ENCODE assay signal across 17 cellular contexts in genomic region chr3:126031981-126032471, GRCh38. TPM values are rescaled to one million over a fixed set of nuclear protein-coding genes. Genes with fewer than 3 reads are reported as not detected.
DNase-seq lines count a peak whose midpoint lies in the region; ATAC-seq, FAIRE-seq and TF ChIP-seq lines count a peak whose summit lies in the region.
"Had no signal": no experiment of that assay in that cellular context is flagged by ENCODE, and none has a peak within 500 bp of the region (broad histone marks: within the 10 kb centered on the region; RNA-seq: fewer than 3 reads in every experiment).

No MANE protein-coding gene starts in this region.

- H3K36me3 Mint-ChIP-seq in activated CD8-positive, alpha-beta memory T cell treated with anti-CD3 and anti-CD28 coated beads, Interleukin-2, amount 10 ng/mL, durations not matched to agents 7 days and 5 days: peaks cover 12% of the 10 kb centered on the region
- peaks cover 30% of the 10 kb centered on the region for H3K36me3 Mint-ChIP-seq in osteocyte (ENCODE audit: unreplicated experiment)

- peaks cover 11% of the 10 kb centered on the region for H3K9me3 Mint-ChIP-seq in activated CD8-positive, alpha-beta memory T cell treated with anti-CD3 and anti-CD28 coated beads, Interleukin-2, amount 10 ng/mL, durations not matched to agents 7 days and 5 days (ENCODE audit: low read depth)
- peaks cover 15% of the 10 kb centered on the region for H3K9me3 Mint-ChIP-seq in osteocyte (ENCODE audit: unreplicated experiment)

- no peak for FAIRE-seq in HTR-8/SVneo (lab: Jason Lieb, UNC)

- peaks cover 13% of the 10 kb centered on the region for H3K4me1 Mint-ChIP-seq in activated CD8-positive, alpha-beta memory T cell treated with anti-CD3 and anti-CD28 coated beads, Interleukin-2, amount 10 ng/mL, durations not matched to agents 7 days and 5 days
- H3K4me1 Mint-ChIP-seq in osteocyte (ENCODE audit: unreplicated experiment): no peaks in the 10 kb centered on the region

- CTCF ChIA-PET in activated CD8-positive, alpha-beta memory T cell treated with anti-CD3 and anti-CD28 coated beads, Interleukin-2, amount 10 ng/mL, durations not matched to agents 7 days and 5 days (lab: Charles Lee): interaction anchor here (1.2 kb wide), 1 partner anchor 102 kb away, joined by 3 read pairs; no protein-coding TSS in a partner anchor

- TF ChIP-seq CTCF in osteocyte (IDR thresholded peaks at IDR 0.05): no peak

- no peak overlapping the region for H3K27ac Mint-ChIP-seq in activated CD8-positive, alpha-beta memory T cell treated with anti-CD3 and anti-CD28 coated beads, Interleukin-2, amount 10 ng/mL, durations not matched to agents 7 days and 5 days
- H3K27ac Mint-ChIP-seq in osteocyte (ENCODE audit: unreplicated experiment): no peak overlapping the region

- H3K4me3 Mint-ChIP-seq in activated CD8-positive, alpha-beta memory T cell treated with anti-CD3 and anti-CD28 coated beads, Interleukin-2, amount 10 ng/mL, durations not matched to agents 7 days and 5 days: no peak overlapping the region
- H3K4me3 Mint-ChIP-seq in osteocyte (ENCODE audit: unreplicated experiment): no peak overlapping the region

- no peaks in the 10 kb centered on the region for H3K27me3 Mint-ChIP-seq in activated CD8-positive, alpha-beta memory T cell treated with anti-CD3 and anti-CD28 coated beads, Interleukin-2, amount 10 ng/mL, durations not matched to agents 7 days and 5 days
- H3K27me3 Mint-ChIP-seq in osteocyte (ENCODE audit: unreplicated experiment): no peaks in the 10 kb centered on the region

- peak; percentile 5 for DNase-seq in D341Med (ENCODE audit: low spot score)
- DNase-seq in activated CD8-positive, alpha-beta memory T cell treated with anti-CD3 and anti-CD28 coated beads, Interleukin-2, amount 10 ng/mL, durations not matched to agents 7 days and 5 days: peak; percentile 31
- DNase-seq in iPS-NIHi7 (ENCODE audit: extremely low spot score): peak; percentile 35
- peak; percentile 63 for DNase-seq in osteocyte (ENCODE audit: extremely low spot score, unreplicated experiment)
- DNase-seq in HTR-8/SVneo (ENCODE audit: insufficient read length, low spot score): no peak
- DNase-seq in stimulated activated naive CD8-positive, alpha-beta T cell treated with anti-CD3 and anti-CD28 coated beads, Interleukin-15, Interleukin-2, amounts not matched to agents 100 U/mL and 50 U/mL, for 24 hours: no peak
- DNase-seq: AML-193, Calu3, DMS79 treated with DMSO at 0.1 percent for 48 hours, GF-D8, KBM-7, NCI-H1105, NCI-H1694 treated with DMSO at 0.1 percent for 48 hours, NCI-H446, NCI-H748 treated with DMSO at 0.1 percent for 48 hours, PC-3 had no signal

- no peak for ATAC-seq in activated CD8-positive, alpha-beta memory T cell treated with anti-CD3 and anti-CD28 coated beads, Interleukin-2, amount 10 ng/mL, durations not matched to agents 7 days and 5 days
- ATAC-seq in GM18907 (IDR thresholded peaks at IDR 0.05; ENCODE audit: unreplicated experiment): no peak
- no peak for ATAC-seq in stimulated activated naive CD8-positive, alpha-beta T cell treated with anti-CD3 and anti-CD28 coated beads, Interleukin-15, Interleukin-2, amounts not matched to agents 100 U/mL and 50 U/mL, for 24 hours
- ATAC-seq: PC-3 had no signal

RNA-seq across cellular contexts. Expression of gene SLC41A3, which starts 51.9 kb away (rescaled TPM):
- total RNA-seq in activated CD8-positive, alpha-beta memory T cell treated with anti-CD3 and anti-CD28 coated beads, Interleukin-2, amount 10 ng/mL, durations not matched to agents 7 days and 5 days: 10 to 100 TPM; 22.5 to 23.8 TPM
- 80.6 and 89.2 TPM in 2 replicates for total RNA-seq in osteocyte

Comparison
In these comparisons a context has a peak if more than half of its experiments do, and no peak if none do; other contexts are left out.
1. DNase-seq: peak in D341Med (single experiment), activated CD8-positive, alpha-beta memory T cell treated with anti-CD3 and anti-CD28 coated beads, Interleukin-2, amount 10 ng/mL, durations not matched to agents 7 days and 5 days (single experiment), iPS-NIHi7 (single experiment) and osteocyte (single experiment); none in HTR-8/SVneo (single experiment) and stimulated activated naive CD8-positive, alpha-beta T cell treated with anti-CD3 and anti-CD28 coated beads, Interleukin-15, Interleukin-2, amounts not matched to agents 100 U/mL and 50 U/mL, for 24 hours (single experiment).